In the genomic region with DNA sequence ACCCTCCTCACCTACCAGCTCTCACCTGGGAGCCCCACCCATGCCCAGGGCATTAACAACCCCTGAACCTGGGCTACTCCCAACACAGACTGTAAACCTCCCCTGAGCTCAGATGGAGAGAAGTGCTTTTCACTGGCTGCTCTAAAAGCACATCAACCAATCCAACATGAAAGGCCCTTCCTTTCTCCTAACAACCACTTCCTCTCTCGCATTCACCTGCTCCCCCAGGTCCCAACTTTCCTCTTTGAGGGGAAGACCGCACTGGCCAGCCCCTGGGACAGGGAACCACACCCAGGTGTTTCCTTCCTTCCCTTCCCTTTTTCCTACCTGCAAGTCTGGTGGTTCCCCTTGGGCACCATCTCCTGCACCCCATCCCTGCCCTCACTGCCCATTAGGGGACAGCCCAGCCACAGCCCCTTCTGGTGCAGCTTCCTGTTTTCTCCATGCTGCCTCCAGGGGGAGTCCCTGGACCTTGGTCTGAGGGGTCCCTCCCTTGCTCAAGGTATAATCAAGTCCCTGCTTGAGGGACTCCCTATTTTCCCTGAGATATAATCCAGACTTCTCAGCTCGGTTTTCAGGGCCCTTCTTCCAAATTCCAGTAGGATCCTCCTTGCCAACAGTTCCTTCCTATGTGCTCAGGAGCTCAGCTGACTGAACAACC, we compare ENCODE assay signal across 8 cellular contexts. TPM values are rescaled to one million over a fixed set of nuclear protein-coding genes. Genes with fewer than 3 reads are reported as not detected.
DNase-seq lines count a peak whose midpoint lies in the region; ATAC-seq and TF ChIP-seq lines count a peak whose summit lies in the region.

No MANE protein-coding gene starts in this region.

- H3K4me3 ChIP-seq in cardiac muscle cell (no peak overlapping the region), upper lobe of right lung (no peak overlapping the region)

- H3K27ac ChIP-seq in cardiac muscle cell (peak overlapping the region; percentile 72), foreskin keratinocyte (no peak overlapping the region), upper lobe of right lung (no peak overlapping the region)

- DNase-seq in cardiac muscle cell (ENCODE audit: low read depth in 1 of 2, low spot score in 1 of 2) (peak; percentile 49 to 52), Right ventricle myocardium inferior (ENCODE audit: missing footprints) (no peak), RPMI8226 (peak; percentile 59), foreskin keratinocyte (no peak), upper lobe of right lung (no peak), foreskin melanocyte (no peak)
- no peak for DNase-seq in stimulated activated CD4-positive, alpha-beta T cell treated with anti-CD3 and anti-CD28 coated beads, Interleukin-1b, Interleukin-23, amount 100 ng/mL, for 48 hours
- DNase-seq in effector CD4-positive, alpha-beta T cell: no peak

- TF ChIP-seq CTCF in cardiac muscle cell (IDR thresholded peaks at IDR 0.05; ENCODE audit: low read depth, low read length) (peak; percentile 55), foreskin keratinocyte (conservative IDR thresholded peaks at IDR 0.05) (peak; percentile 58), upper lobe of right lung (IDR thresholded peaks at IDR 0.05) (peak; percentile 47)

- H3K27me3 ChIP-seq in cardiac muscle cell (no peaks in the 10 kb centered on the region), foreskin keratinocyte (peaks cover 3% of the 10 kb centered on the region), upper lobe of right lung (no peaks in the 10 kb centered on the region)

- no peak for ATAC-seq in Right ventricle myocardium inferior
- ATAC-seq in foreskin keratinocyte: peak; percentile 54
- ATAC-seq in upper lobe of right lung: peak; percentile 58

- no peaks in the 10 kb centered on the region for H3K36me3 ChIP-seq in cardiac muscle cell
- no peaks in the 10 kb centered on the region for H3K36me3 ChIP-seq in upper lobe of right lung

- intact Hi-C loops in Right ventricle myocardium inferior (cut with DNase I): loop anchor here (1.0 kb wide), 1 partner anchor 14 kb away; no protein-coding TSS in a partner anchor
- intact Hi-C loops in upper lobe of right lung (cut with DNase I): no loop called here

- H3K4me1 ChIP-seq in cardiac muscle cell (ENCODE audit: low read depth): peaks cover 26% of the 10 kb centered on the region
- no peaks in the 10 kb centered on the region for H3K4me1 ChIP-seq in foreskin keratinocyte
- peaks cover 17% of the 10 kb centered on the region for H3K4me1 ChIP-seq in upper lobe of right lung

- H3K9me3 ChIP-seq in cardiac muscle cell (ENCODE audit: low read depth) (no peaks in the 10 kb centered on the region), upper lobe of right lung (no peaks in the 10 kb centered on the region)

RNA-seq across cellular contexts. Expression of gene DAB2IP, which starts 30.5 kb away (rescaled TPM):
- total RNA-seq in cardiac muscle cell (105 TPM in 2 replicates), Right ventricle myocardium inferior (53.0 TPM), foreskin keratinocyte (26.5 and 26.6 TPM in 2 replicates), upper lobe of right lung (81.6 TPM)
- polyA plus RNA-seq in cardiac muscle cell (25.7 and 31.7 TPM in 2 replicates), foreskin keratinocyte (12.5 and 14.1 TPM in 2 replicates)

Comparison
In these comparisons a context has a peak if more than half of its experiments do, and no peak if none do; other contexts are left out.
1. DNase-seq: peak in cardiac muscle cell (2 of 2) and RPMI8226 (single experiment); none in Right ventricle myocardium inferior (single experiment), foreskin keratinocyte (0 of 2), upper lobe of right lung (single experiment), stimulated activated CD4-positive, alpha-beta T cell treated with anti-CD3 and anti-CD28 coated beads, Interleukin-1b, Interleukin-23, amount 100 ng/mL, for 48 hours (single experiment), foreskin melanocyte (single experiment) and effector CD4-positive, alpha-beta T cell (single experiment).
2. Peak in every context shown above with its lines, with median percentiles within 50 percentile points of each other: CTCF ChIP-seq.